In genomic region chr3:186519021-186519658, GRCh38 we compare ENCODE assay signal across 9 cellular contexts. TPM values are rescaled to one million over a fixed set of nuclear protein-coding genes. Genes with fewer than 3 reads are reported as not detected.
DNase-seq lines count a peak whose midpoint lies in the region; ATAC-seq and TF ChIP-seq lines count a peak whose summit lies in the region.
"Had no signal": no experiment of that assay in that cellular context is flagged by ENCODE, and none has a peak within 500 bp of the region (broad histone marks: within the 10 kb centered on the region; RNA-seq: fewer than 3 reads in every experiment).

No MANE protein-coding gene starts in this region.

- H3K9me3 Mint-ChIP-seq in activated CD4-positive, alpha-beta memory T cell treated with anti-CD3 and anti-CD28 coated beads, Interleukin-2, amount 10 ng/mL, durations not matched to agents 7 days and 5 days: no peaks in the 10 kb centered on the region
- H3K9me3 Mint-ChIP-seq in natural killer cell treated with Interleukin-12 subunit alpha and Interleukin-12 subunit beta and Interleukin-15 and Interleukin-18, amount 100 ng/mL, for 72 hours: no peaks in the 10 kb centered on the region

- POLR2A ChIA-PET in activated CD4-positive, alpha-beta memory T cell treated with anti-CD3 and anti-CD28 coated beads, Interleukin-2, amount 10 ng/mL, durations not matched to agents 7 days and 5 days (lab: Charles Lee): interaction anchor here (1.5 to 2.3 kb wide), 6 partner anchors 10 to 581 kb away, joined by 4 to 12 read pairs (median 10); partner anchors contain the start of genes DNAJB11, EIF4A2 and TRA2B
- POLR2A ChIA-PET in HEK293T (lab: Yijun Ruan, JAX): interaction anchor here (1.1 kb wide), 1 partner anchor 48 kb away, joined by 3 read pairs; the partner anchor contains the start of gene TBCCD1

- H3K27me3 Mint-ChIP-seq in activated CD4-positive, alpha-beta memory T cell treated with anti-CD3 and anti-CD28 coated beads, Interleukin-2, amount 10 ng/mL, durations not matched to agents 7 days and 5 days: peaks cover 5% of the 10 kb centered on the region
- H3K27me3 Mint-ChIP-seq in natural killer cell treated with Interleukin-12 subunit alpha and Interleukin-12 subunit beta and Interleukin-15 and Interleukin-18, amount 100 ng/mL, for 72 hours: peaks cover 0 to 5% of the 10 kb centered on the region in 2 donors

- peak overlapping the region; percentile 70 for H3K27ac Mint-ChIP-seq in activated CD4-positive, alpha-beta memory T cell treated with anti-CD3 and anti-CD28 coated beads, Interleukin-2, amount 10 ng/mL, durations not matched to agents 7 days and 5 days
- peak overlapping the region; percentile 24 to 52 for H3K27ac Mint-ChIP-seq in natural killer cell treated with Interleukin-12 subunit alpha and Interleukin-12 subunit beta and Interleukin-15 and Interleukin-18, amount 100 ng/mL, for 72 hours

- H3K36me3 Mint-ChIP-seq in activated CD4-positive, alpha-beta memory T cell treated with anti-CD3 and anti-CD28 coated beads, Interleukin-2, amount 10 ng/mL, durations not matched to agents 7 days and 5 days (ENCODE audit: low read depth): no peaks in the 10 kb centered on the region
- no peaks in the 10 kb centered on the region for H3K36me3 Mint-ChIP-seq in natural killer cell treated with Interleukin-12 subunit alpha and Interleukin-12 subunit beta and Interleukin-15 and Interleukin-18, amount 100 ng/mL, for 72 hours

- DNase-seq in GM12865 (ENCODE audit: low read depth): peak; percentile 63
- DNase-seq in activated CD4-positive, alpha-beta memory T cell treated with anti-CD3 and anti-CD28 coated beads, Interleukin-2, amount 10 ng/mL, durations not matched to agents 7 days and 5 days: peak; percentile 76
- DNase-seq in natural killer cell treated with Interleukin-12 subunit alpha and Interleukin-12 subunit beta and Interleukin-15 and Interleukin-18, amount 100 ng/mL, for 72 hours (ENCODE audit: low spot score): no peak
- no peak for DNase-seq in GM13976 (ENCODE audit: low spot score)
- no peak for DNase-seq in SIG-M5 (lab: John Stamatoyannopoulos, UW)
- DNase-seq in MV-4-11 (lab: John Stamatoyannopoulos, UW): no peak
- DNase-seq in HEK293T (ENCODE audit: extremely low spot score): no peak
- DNase-seq: NCI-H1092 had no signal

- peak overlapping the region; percentile 0 for H3K4me3 Mint-ChIP-seq in activated CD4-positive, alpha-beta memory T cell treated with anti-CD3 and anti-CD28 coated beads, Interleukin-2, amount 10 ng/mL, durations not matched to agents 7 days and 5 days
- peak overlapping the region; percentile 64 for H3K4me3 Mint-ChIP-seq in natural killer cell treated with Interleukin-12 subunit alpha and Interleukin-12 subunit beta and Interleukin-15 and Interleukin-18, amount 100 ng/mL, for 72 hours

- TF ChIP-seq CTCF in GM12865 (IDR thresholded peaks at IDR 0.05; ENCODE audit: insufficient read depth, low read depth, low read length, missing control alignments) (no peak), GM13976 (IDR thresholded peaks at IDR 0.05; ENCODE audit: borderline replicate concordance, control extremely low read depth, extremely low read depth, insufficient read depth, missing control alignments) (no peak)

- H3K4me3 ChIP-seq in GM12865 (ENCODE audit: low read depth, low read length): no peak overlapping the region

- in situ Hi-C loops in GM13976 (cut with MboI; ENCODE audit: low sequenced_read_pairs, unreplicated experiment): no loop called here

- ATAC-seq in HG03354 (IDR thresholded peaks at IDR 0.05; ENCODE audit: poor library complexity, severe bottlenecking, unreplicated experiment): peak; percentile 35
- peak; percentile 78 to 84 for ATAC-seq in natural killer cell treated with Interleukin-12 subunit alpha and Interleukin-12 subunit beta and Interleukin-15 and Interleukin-18, amount 100 ng/mL, for 72 hours

- CTCF ChIA-PET in activated CD4-positive, alpha-beta memory T cell treated with anti-CD3 and anti-CD28 coated beads, Interleukin-2, amount 10 ng/mL, durations not matched to agents 7 days and 5 days (lab: Charles Lee): interaction anchor here (0.6 to 3.9 kb wide), 10 partner anchors 10 to 746 kb away, joined by 3 to 38 read pairs (median 4); no protein-coding TSS in a partner anchor
- CTCF ChIA-PET in HEK293T (lab: Yijun Ruan, JAX): interaction anchor here (0.7 kb wide), 1 partner anchor 10 kb away, joined by 3 read pairs; no protein-coding TSS in a partner anchor

- peaks cover 59% of the 10 kb centered on the region for H3K4me1 Mint-ChIP-seq in activated CD4-positive, alpha-beta memory T cell treated with anti-CD3 and anti-CD28 coated beads, Interleukin-2, amount 10 ng/mL, durations not matched to agents 7 days and 5 days
- H3K4me1 Mint-ChIP-seq in natural killer cell treated with Interleukin-12 subunit alpha and Interleukin-12 subunit beta and Interleukin-15 and Interleukin-18, amount 100 ng/mL, for 72 hours (ENCODE audit: low read depth in 2 of 2): peaks cover 42 to 51% of the 10 kb centered on the region in 2 donors

TF ChIP-seq in HEK293T, 16 proteins besides CTCF, POLR2A, EP300 and RAD21:
- TF ChIP-seq TARDBP (IDR thresholded peaks at IDR 0.05): no peak
- TF ChIP-seq FOXM1 (IDR thresholded peaks at IDR 0.05; ENCODE audit: borderline replicate concordance): no peak

RNA-seq across cellular contexts. Expression of gene CRYGS, which starts 25.0 kb away (rescaled TPM):
- total RNA-seq in activated CD4-positive, alpha-beta memory T cell treated with anti-CD3 and anti-CD28 coated beads, Interleukin-2, amount 10 ng/mL, durations not matched to agents 7 days and 5 days: 1 to 10 TPM; 4.1 to 4.8 TPM
- total RNA-seq in natural killer cell treated with Interleukin-12 subunit alpha and Interleukin-12 subunit beta and Interleukin-15 and Interleukin-18, amount 100 ng/mL, for 72 hours: 1 to 10 TPM; 4.5 to 5.7 TPM

RNA-seq across cellular contexts. Expression of gene TBCCD1, which starts 48.0 kb away (rescaled TPM):
- 10 to 100 TPM; 11.9 to 13.5 TPM for total RNA-seq in activated CD4-positive, alpha-beta memory T cell treated with anti-CD3 and anti-CD28 coated beads, Interleukin-2, amount 10 ng/mL, durations not matched to agents 7 days and 5 days
- 10 to 100 TPM; 16.3 to 21.8 TPM for total RNA-seq in natural killer cell treated with Interleukin-12 subunit alpha and Interleukin-12 subunit beta and Interleukin-15 and Interleukin-18, amount 100 ng/mL, for 72 hours

RNA-seq across cellular contexts. Expression of gene DNAJB11, which starts 51.4 kb away (rescaled TPM):
- total RNA-seq in activated CD4-positive, alpha-beta memory T cell treated with anti-CD3 and anti-CD28 coated beads, Interleukin-2, amount 10 ng/mL, durations not matched to agents 7 days and 5 days: 10 to 100 TPM; 50.7 to 55.7 TPM
- total RNA-seq in natural killer cell treated with Interleukin-12 subunit alpha and Interleukin-12 subunit beta and Interleukin-15 and Interleukin-18, amount 100 ng/mL, for 72 hours: 10 to 100 TPM; 84.2 to 99.6 TPM

Comparison
In these comparisons a context has a peak if more than half of its experiments do, and no peak if none do; other contexts are left out.
1. DNase-seq: peak in GM12865 (single experiment) and activated CD4-positive, alpha-beta memory T cell treated with anti-CD3 and anti-CD28 coated beads, Interleukin-2, amount 10 ng/mL, durations not matched to agents 7 days and 5 days (single experiment); none in natural killer cell treated with Interleukin-12 subunit alpha and Interleukin-12 subunit beta and Interleukin-15 and Interleukin-18, amount 100 ng/mL, for 72 hours (single experiment), GM13976 (single experiment), SIG-M5 (single experiment), MV-4-11 (single experiment) and HEK293T (single experiment).